ENCODE assay signal across 26 cellular contexts in genomic region chr13:28537149-28537548, GRCh38.
"Had no signal": no experiment of that assay in that cellular context is flagged by ENCODE, and none has a peak within 500 bp of the region (broad histone marks: within the 10 kb centered on the region; RNA-seq: fewer than 3 reads in every experiment).

No MANE protein-coding gene starts in this region.

- H3K36me3 Mint-ChIP-seq: activated naive CD8-positive, alpha-beta T cell had no signal

- H3K27me3 ChIP-seq: body of pancreas, testis had no signal

- H3K27ac Mint-ChIP-seq: activated CD4-positive, alpha-beta T cell treated with anti-CD3 and anti-CD28 coated beads for 36 hours; activated naive CD8-positive, alpha-beta T cell; activated T-helper 1 cell treated with anti-CD3 and anti-CD28 coated beads, Interleukin-12 subunit alpha, Interleukin-12 subunit beta, Interleukin-2, Interleukin-4 antibody, amounts not matched to agents 30 ng/mL and 10 ng/mL and 1 ng/mL, durations not matched to agents 14 hours and 24 hours and 36 hours; endodermal cell; nephron; stimulated activated memory B cell treated with anti-CD40 and anti-IgM and Interleukin-4, amounts not matched to agents 10 μg/mL and 1 μg/mL and 100 μg/mL, for 72 hours; T-helper 2 cell treated with Interferon-gamma antibody and Interleukin-4, amounts not matched to agents 5 μg/mL and 100 μg/mL, for 36 hours; type B pancreatic cell; WTC11 had no signal

- H3K4me3 Mint-ChIP-seq: activated CD4-positive, alpha-beta T cell treated with anti-CD3 and anti-CD28 coated beads for 36 hours; activated naive CD8-positive, alpha-beta T cell; activated T-helper 1 cell treated with anti-CD3 and anti-CD28 coated beads, Interleukin-12 subunit alpha, Interleukin-12 subunit beta, Interleukin-2, Interleukin-4 antibody, amounts not matched to agents 30 ng/mL and 10 ng/mL and 1 ng/mL, durations not matched to agents 14 hours and 24 hours and 36 hours; endodermal cell; nephron; stimulated activated memory B cell treated with anti-CD40 and anti-IgM and Interleukin-4, amounts not matched to agents 10 μg/mL and 1 μg/mL and 100 μg/mL, for 72 hours; T-helper 2 cell treated with Interferon-gamma antibody and Interleukin-4, amounts not matched to agents 5 μg/mL and 100 μg/mL, for 36 hours; type B pancreatic cell; WTC11 had no signal

- H3K4me1 Mint-ChIP-seq: nephron had no signal

- FAIRE-seq: kidney had no signal

- H3K9me3 Mint-ChIP-seq: activated T-helper 1 cell treated with anti-CD3 and anti-CD28 coated beads, Interleukin-12 subunit alpha, Interleukin-12 subunit beta, Interleukin-2, Interleukin-4 antibody, amounts not matched to agents 30 ng/mL and 10 ng/mL and 1 ng/mL, durations not matched to agents 14 hours and 24 hours and 36 hours had no signal

- DNase-seq: activated CD4-positive, alpha-beta T cell treated with anti-CD3 and anti-CD28 coated beads for 36 hours; activated CD4-positive, alpha-beta T cell treated with anti-CD3 and anti-CD28 coated beads, Interleukin-2, amount 50 U/mL, for 48 hours; activated T-cell treated with anti-CD3 and anti-CD28 coated beads for 4 hours; amygdala; body of pancreas; caudate nucleus; dorsolateral prefrontal cortex; endodermal cell; erythroblast; heart left ventricle; kidney; left lung; midbrain; nucleus accumbens; posterior cingulate gyrus; sigmoid colon; stimulated activated CD4-positive, alpha-beta T cell treated with anti-CD3 and anti-CD28 coated beads, Interleukin-4, amount 100 ng/mL, for 24 hours; testis had no signal

- H3K4me1 ChIP-seq: testis had no signal

- H3K27ac ChIP-seq: body of pancreas, dorsolateral prefrontal cortex, gastroesophageal sphincter, heart left ventricle, left lung, sigmoid colon, testis had no signal

- H3K4me3 ChIP-seq: body of pancreas, dorsolateral prefrontal cortex, gastroesophageal sphincter, heart left ventricle, left lung, sigmoid colon, testis had no signal

- H3K36me3 ChIP-seq: gastroesophageal sphincter, heart left ventricle, left lung, sigmoid colon had no signal

- ATAC-seq: activated CD4-positive, alpha-beta T cell treated with anti-CD3 and anti-CD28 coated beads for 36 hours; body of pancreas; gastroesophageal sphincter; heart left ventricle; left lung; stimulated activated memory B cell treated with anti-CD40 and anti-IgM and Interleukin-4, amounts not matched to agents 10 μg/mL and 1 μg/mL and 100 μg/mL, for 72 hours; WTC11 had no signal

- H3K9me3 ChIP-seq: body of pancreas, gastroesophageal sphincter, heart left ventricle, sigmoid colon, testis had no signal
